15 cellular contexts compared by ENCODE assay signal in the genomic region with DNA sequence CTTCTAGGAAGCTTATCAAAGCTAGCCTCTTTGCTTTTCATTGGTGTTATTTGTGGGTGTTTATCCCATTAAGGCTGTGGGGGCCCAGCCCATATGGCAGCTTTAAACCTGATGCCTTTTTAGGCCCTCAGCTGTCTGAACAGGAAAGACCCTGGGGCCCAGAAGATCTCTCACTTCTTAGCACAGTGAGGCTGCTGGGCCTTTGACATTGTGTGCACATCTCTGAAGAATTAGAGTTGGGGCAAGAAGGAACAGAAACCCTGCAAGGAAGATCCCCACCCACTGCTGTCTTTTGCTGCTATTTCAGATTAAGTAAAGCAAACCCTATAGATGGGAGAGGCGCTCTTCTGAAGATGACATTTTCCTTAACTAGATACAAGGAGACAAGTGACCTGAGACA.
DNase-seq lines count a peak whose midpoint lies in the region; ATAC-seq and TF ChIP-seq lines count a peak whose summit lies in the region.
"Had no signal": no experiment of that assay in that cellular context is flagged by ENCODE, and none has a peak within 500 bp of the region (broad histone marks: within the 10 kb centered on the region; RNA-seq: fewer than 3 reads in every experiment).

No MANE protein-coding gene starts in this region.

- 93% methylated on average over 1 of the region's 1 CpG for WGBS in smooth muscle cell (ENCODE audit: low lambda C conversion rate)
- WGBS in neuronal stem cell (ENCODE audit: extremely low coverage in 2 of 2, insufficient read length in 2 of 2, insufficient replicate concordance in 1 of 2), 2 donors: no CpG with 5 or more reads among the region's 1 CpG

- H3K9me3 ChIP-seq in smooth muscle cell (replicated peaks; ENCODE audit: low read depth) (no peaks in the 10 kb centered on the region), neuronal stem cell (replicated peaks in 1 of 2; ENCODE audit: control insufficient read depth in 2 of 2, insufficient read depth in 1 of 2, low read depth in 1 of 2, low read length in 2 of 2) (no peaks in the 10 kb centered on the region)
- H3K9me3 ChIP-seq: vagina had no signal

- H3K23ac ChIP-seq in neuronal stem cell (ENCODE audit: low read depth, low read length, poor library complexity): no peak overlapping the region

- H3K27ac ChIP-seq in smooth muscle cell (ENCODE audit: low read depth) (no peak overlapping the region), neuronal stem cell (replicated peaks; ENCODE audit: low read length) (no peak overlapping the region)
- H3K27ac ChIP-seq: parathyroid adenoma, vagina had no signal

- no peak overlapping the region for H2AK5ac ChIP-seq in neuronal stem cell (ENCODE audit: low read depth, low read length)

- H3K9ac ChIP-seq in smooth muscle cell (ENCODE audit: low read depth) (no peak overlapping the region), neuronal stem cell (ENCODE audit: low read depth, low read length, poor library complexity) (no peak overlapping the region)
- H3K9ac ChIP-seq: parathyroid adenoma had no signal

- H2BK120ac ChIP-seq in neuronal stem cell (ENCODE audit: low read depth, low read length): no peak overlapping the region

- no peak for DNase-seq in smooth muscle cell (lab: John Stamatoyannopoulos, UW; ENCODE audit: unreplicated experiment)
- no peak for DNase-seq in neuronal stem cell (ENCODE audit: low spot score)
- DNase-seq in activated gamma-delta T cell (lab: John Stamatoyannopoulos, UW): no peak
- DNase-seq in activated CD8-positive, alpha-beta memory T cell treated with anti-CD3 and anti-CD28 coated beads, Interleukin-2, amount 50 U/mL, for 48 hours: no peak
- DNase-seq: activated naive CD8-positive, alpha-beta T cell treated with anti-CD3 and anti-CD28 coated beads for 36 hours; HCEC 1CT; NCI-H1092 treated with DMSO at 0.1 percent for 48 hours; NCI-H446 treated with DMSO at 0.1 percent for 48 hours; stimulated activated CD4-positive, alpha-beta T cell treated with anti-CD3 and anti-CD28 coated beads, Interleukin-1b, Interleukin-23, amount 100 ng/mL, for 48 hours had no signal

- H3K14ac ChIP-seq in neuronal stem cell (ENCODE audit: low read length): no peak overlapping the region

- H3K36me3 ChIP-seq in smooth muscle cell (ENCODE audit: low read depth): no peaks in the 10 kb centered on the region
- no peaks in the 10 kb centered on the region for H3K36me3 ChIP-seq in neuronal stem cell (replicated peaks in 1 of 2; ENCODE audit: control insufficient read depth in 2 of 2, insufficient read depth in 2 of 2, low read length in 2 of 2)
- H3K36me3 ChIP-seq: vagina had no signal

- H3K4me3 ChIP-seq in GM08714 (ENCODE audit: low read length) (peak overlapping the region; percentile 16; the same call in 1 of the 2 replicates), smooth muscle cell (no peak overlapping the region), neuronal stem cell (ENCODE audit: low read length in 2 of 2) (no peak overlapping the region)
- H3K4me3 ChIP-seq: vagina had no signal

- no peak for TF ChIP-seq CTCF in smooth muscle cell (IDR thresholded peaks at IDR 0.05; ENCODE audit: borderline replicate concordance, insufficient read depth, poor library complexity, severe bottlenecking)

- H3K27me3 ChIP-seq in smooth muscle cell (ENCODE audit: low read depth) (no peaks in the 10 kb centered on the region), neuronal stem cell (ENCODE audit: control insufficient read depth in 3 of 3, insufficient read depth in 3 of 3, low read depth in 1 of 3, low read length in 3 of 3) (peaks cover 0 to 2% (median 0%) of the 10 kb centered on the region in 3 experiments)
- H3K27me3 ChIP-seq: vagina had no signal

- H3K4me1 ChIP-seq in smooth muscle cell (ENCODE audit: low read depth) (no peaks in the 10 kb centered on the region), neuronal stem cell (ENCODE audit: control insufficient read depth in 2 of 2, insufficient read depth in 1 of 2, low read depth in 1 of 2, low read length in 2 of 2) (peaks cover 0 to 2% of the 10 kb centered on the region in 2 donors)
- H3K4me1 ChIP-seq: parathyroid adenoma, vagina had no signal

- no peaks in the 10 kb centered on the region for H4K20me1 ChIP-seq in smooth muscle cell (ENCODE audit: low read depth)

- H2BK5ac ChIP-seq in neuronal stem cell (ENCODE audit: low read length): no peak overlapping the region

- H4K91ac ChIP-seq in neuronal stem cell (ENCODE audit: low read depth, low read length, poor library complexity): no peak overlapping the region

- no peak overlapping the region for H2BK12ac ChIP-seq in neuronal stem cell (ENCODE audit: low read length)

- H4K8ac ChIP-seq in neuronal stem cell (ENCODE audit: low read depth, low read length): no peak overlapping the region

- H3K79me2 ChIP-seq in smooth muscle cell (ENCODE audit: low read depth): no peaks in the 10 kb centered on the region
- H3K79me2 ChIP-seq: parathyroid adenoma had no signal

- no peak overlapping the region for H3K4me2 ChIP-seq in smooth muscle cell
- no peak overlapping the region for H3K4me2 ChIP-seq in neuronal stem cell (ENCODE audit: insufficient read depth, low read length, poor library complexity, severe bottlenecking)

- no peak overlapping the region for H2BK15ac ChIP-seq in neuronal stem cell (ENCODE audit: low read length)

- H3K79me1 ChIP-seq in neuronal stem cell (ENCODE audit: low read depth, low read length): no peaks in the 10 kb centered on the region

- H2AFZ ChIP-seq in smooth muscle cell (ENCODE audit: low read depth) (no peak overlapping the region), neuronal stem cell (ENCODE audit: low read length) (no peak overlapping the region)
- H2AFZ ChIP-seq: parathyroid adenoma had no signal

- no peak overlapping the region for H3K18ac ChIP-seq in neuronal stem cell (ENCODE audit: low read length)

- H3K4ac ChIP-seq in neuronal stem cell (ENCODE audit: low read length): no peak overlapping the region

- H3F3A ChIP-seq in smooth muscle cell (ENCODE audit: low read depth): no peaks in the 10 kb centered on the region

- peak; percentile 88 for ATAC-seq in GM19351 (IDR thresholded peaks at IDR 0.05; ENCODE audit: unreplicated experiment)
- ATAC-seq in HG02623 (IDR thresholded peaks at IDR 0.05; ENCODE audit: unreplicated experiment): peak; percentile 76
- peak; percentile 78 for ATAC-seq in HG03520 (IDR thresholded peaks at IDR 0.05; ENCODE audit: unreplicated experiment)
